ENCODE assay signal across 27 cellular contexts in genomic region chr22:48151641-48152040, GRCh38.
"Had no signal": no experiment of that assay in that cellular context is flagged by ENCODE, and none has a peak within 500 bp of the region (broad histone marks: within the 10 kb centered on the region; RNA-seq: fewer than 3 reads in every experiment).

No MANE protein-coding gene starts in this region.

- H3K27me3 ChIP-seq: ascending aorta, cardiac muscle cell, foreskin keratinocyte, gastrocnemius medialis had no signal

- DNase-seq: activated CD4-positive, alpha-beta memory T cell treated with anti-CD3 and anti-CD28 coated beads, Interleukin-2, amount 10 ng/mL, durations not matched to agents 7 days and 5 days; activated CD4-positive, alpha-beta T cell treated with anti-CD3 and anti-CD28 coated beads for 1 hour; activated CD4-positive, alpha-beta T cell treated with anti-CD3 and anti-CD28 coated beads for 4 hours; activated CD4-positive, alpha-beta T cell treated with anti-CD3 and anti-CD28 coated beads, Interleukin-2, amount 10 ng/mL, durations not matched to agents 7 days and 5 days; activated CD4-positive, alpha-beta T cell treated with anti-CD3 and anti-CD28 coated beads, Interleukin-2, amount 50 U/mL, for 4 hours; activated CD8-positive, alpha-beta memory T cell treated with anti-CD3 and anti-CD28 coated beads, Interleukin-2, amount 50 U/mL, for 48 hours; activated gamma-delta T cell; activated naive CD4-positive, alpha-beta T cell; activated naive CD4-positive, alpha-beta T cell treated with anti-CD3 and anti-CD28 coated beads, Interleukin-2, amount 10 ng/mL, durations not matched to agents 7 days and 5 days; activated naive CD8-positive, alpha-beta T cell treated with anti-CD3 and anti-CD28 coated beads, Interleukin-2, amount 10 ng/mL, durations not matched to agents 7 days and 5 days; activated T-cell treated with anti-CD3 and anti-CD28 coated beads for 4 hours; activated T-cell treated with anti-CD3 and anti-CD28 coated beads, Interleukin-2, amount 50 U/mL, for 24 hours; activated T-cell treated with anti-CD3 and anti-CD28 coated beads, Interleukin-2, amount 50 U/mL, for 72 hours; dorsolateral prefrontal cortex; effector memory CD4-positive, alpha-beta T cell; erythroblast; foreskin keratinocyte; gastrocnemius medialis; glutamatergic neuron; heart left ventricle; T-helper 2 cell had no signal

- H3K4me3 ChIP-seq: ascending aorta, breast epithelium, cardiac muscle cell, coronary artery, dorsolateral prefrontal cortex, esophagus muscularis mucosa, gastrocnemius medialis, heart left ventricle had no signal

- H3K9me3 ChIP-seq: ascending aorta, breast epithelium, esophagus muscularis mucosa, gastrocnemius medialis, heart left ventricle had no signal

- H3K36me3 ChIP-seq: ascending aorta, breast epithelium, cardiac muscle cell, esophagus muscularis mucosa, gastrocnemius medialis, heart left ventricle had no signal

- H3K4me1 ChIP-seq: ascending aorta, breast epithelium, esophagus muscularis mucosa, foreskin keratinocyte, gastrocnemius medialis, heart left ventricle had no signal

- H3K27ac ChIP-seq: ascending aorta, breast epithelium, cardiac muscle cell, coronary artery, dorsolateral prefrontal cortex, esophagus muscularis mucosa, foreskin keratinocyte, gastrocnemius medialis, heart left ventricle, VCaP had no signal
